8 cellular contexts compared by ENCODE assay signal in genomic region chr15:69468241-69469121, GRCh38. TPM values are rescaled to one million over a fixed set of nuclear protein-coding genes. Genes with fewer than 3 reads are reported as not detected.
A peak's percentile ranks its signal among the peaks of the same experiment; 100 is the strongest.
DNase-seq lines count a peak whose midpoint lies in the region; ATAC-seq and TF ChIP-seq lines count a peak whose summit lies in the region.

No MANE protein-coding gene starts in this region.

- no peak overlapping the region for H2AFZ ChIP-seq in HCT116 (ENCODE audit: low read depth, low read length, poor library complexity, severe bottlenecking)

- ATAC-seq in HCT116 (peak; percentile 56), left ventricle myocardium superior (no peak), HG03354 (IDR thresholded peaks at IDR 0.05; ENCODE audit: poor library complexity, severe bottlenecking, unreplicated experiment) (no peak)

- no peak overlapping the region for H3K4me3 ChIP-seq in HCT116 (replicated peaks in 1 of 2; ENCODE audit: low read depth in 1 of 2, low read length in 2 of 2)
- H3K4me3 ChIP-seq in epithelial cell of proximal tubule (ENCODE audit: low read depth, low read length): no peak overlapping the region

- no peak for TF ChIP-seq RAD21 in HCT116 (IDR thresholded peaks at IDR 0.05; ENCODE audit: low read depth)

- DNase-seq in HCT116 (ENCODE audit: low read depth, low spot score) (no peak), NCI-H526 (lab: John Stamatoyannopoulos, UW) (peak; percentile 30 to 57), epithelial cell of proximal tubule (ENCODE audit: low read depth) (peak; percentile 68), nucleus accumbens (lab: John Stamatoyannopoulos, UW) (no peak), left ventricle myocardium superior (no peak)
- peak; percentile 79 for DNase-seq in activated CD8-positive, alpha-beta memory T cell treated with anti-CD3 and anti-CD28 coated beads, Interleukin-2, amount 50 U/mL, for 1 hour (ENCODE audit: extremely low read depth)
- DNase-seq in stimulated activated CD4-positive, alpha-beta T cell treated with anti-CD3 and anti-CD28 coated beads, Interleukin-12 subunit alpha, Interleukin-12 subunit beta, amount 100 ng/mL, for 48 hours (ENCODE audit: low read depth in 2 of 3, low spot score in 1 of 3): peak; percentile 64 to 70 (median 69)

- peak overlapping the region; percentile 51; the same call in 1 of the 2 replicates for H3K4me2 ChIP-seq in HCT116 (ENCODE audit: low read length)

- TF ChIP-seq CTCF in HCT116 (IDR thresholded peaks at IDR 0.05 in 2 of 3, conservative IDR thresholded peaks at IDR 0.05 in 1 of 3; ENCODE audit: borderline replicate concordance in 1 of 3, insufficient read depth in 1 of 3, low read depth in 2 of 3, low read length in 2 of 3) (no peak), epithelial cell of proximal tubule (conservative IDR thresholded peaks at IDR 0.05; ENCODE audit: low read depth, low read length) (no peak)

- H3K4me1 ChIP-seq in HCT116 (ENCODE audit: control insufficient read depth in 1 of 2, insufficient read depth in 2 of 2, low read length in 2 of 2): peaks cover 0 to 34% of the 10 kb centered on the region in 2 experiments; a peak in 3 of 4 replicates

- H3K9me2 ChIP-seq in HCT116 (ENCODE audit: insufficient read depth): no peaks in the 10 kb centered on the region

- no peak overlapping the region for H3K9ac ChIP-seq in HCT116 (ENCODE audit: low read length)

- intact Hi-C loops in HCT116 (cut with micrococcal nuclease): no loop called here
- intact Hi-C loops in left ventricle myocardium superior (cut with micrococcal nuclease): no loop called here

- POLR2A ChIA-PET in HCT116 (lab: Charles Lee): no interaction called here

- no peak for TF ChIP-seq POLR2A in HCT116 (IDR thresholded peaks at IDR 0.05; ENCODE audit: borderline replicate concordance, extremely low read depth, insufficient read depth, insufficient read length)

- CTCF ChIA-PET in HCT116 (lab: Charles Lee): interaction anchor here (1.8 to 5.0 kb wide), 2 partner anchors 9 to 409 kb away, joined by 5 to 19 read pairs; no protein-coding TSS in a partner anchor

- H3K9me3 ChIP-seq in HCT116 (ENCODE audit: control insufficient read depth in 1 of 2, insufficient read depth in 1 of 2, low read depth in 1 of 2, low read length in 2 of 2): no peaks in the 10 kb centered on the region

- no peak overlapping the region for H3K27ac ChIP-seq in HCT116 (ENCODE audit: low read depth, low read length)

- H4K20me1 ChIP-seq in HCT116 (ENCODE audit: insufficient read depth): no peaks in the 10 kb centered on the region

- no peaks in the 10 kb centered on the region for H3K27me3 ChIP-seq in HCT116 (ENCODE audit: insufficient read depth, low read length)

- RAD21 ChIA-PET in HCT116 (lab: Charles Lee; ENCODE audit: low non-redundant PET in 1 of 2, low total read pairs in 2 of 2, uncharacterized antibody in 2 of 2, unreplicated experiment in 2 of 2): no interaction called here

- no peaks in the 10 kb centered on the region for H3K36me3 ChIP-seq in HCT116 (ENCODE audit: control insufficient read depth in 1 of 2, insufficient read depth in 2 of 2, low read length in 2 of 2)

- H3K79me2 ChIP-seq in HCT116 (ENCODE audit: insufficient read depth, low read length): no peaks in the 10 kb centered on the region

- BruUV-seq in HCT116 (replicated peaks; lab: Mats Ljungman, UMichigan): no TSS peak

TF ChIP-seq in HCT116, 20 proteins besides CTCF, POLR2A, EP300 and RAD21:
- no peak for TF ChIP-seq SP1 (IDR thresholded peaks at IDR 0.05; ENCODE audit: low read depth)
- 0 out of 2 replicates have a peak, but pooled peaks have one; percentile 22 for TF ChIP-seq FOSL1 (IDR thresholded peaks at IDR 0.05; ENCODE audit: low read depth)
- no peak for TF ChIP-seq MAX (IDR thresholded peaks at IDR 0.05)

RNA-seq across cellular contexts. Expression of gene RPLP1, which starts 15.9 kb away (rescaled TPM):
- total RNA-seq in HCT116 (2021; ENCODE audit: unreplicated experiment) (3,138 TPM), epithelial cell of proximal tubule (617 and 781 TPM in 2 replicates), left ventricle myocardium superior (1,143 TPM)
- polyA plus RNA-seq in HCT116 (2012): 3,494 and 5,245 TPM in 2 replicates

RNA-seq across cellular contexts. Expression of gene KIF23, which starts 54.3 kb away (rescaled TPM):
- total RNA-seq in HCT116 (2021; ENCODE audit: unreplicated experiment) (83.7 TPM), epithelial cell of proximal tubule (71.5 and 87.9 TPM in 2 replicates), left ventricle myocardium superior (0.45 TPM)
- 62.8 and 80.8 TPM in 2 replicates for polyA plus RNA-seq in HCT116 (2012)

Comparison
In these comparisons a context has a peak if more than half of its experiments do, and no peak if none do; other contexts are left out.
1. DNase-seq: peak in NCI-H526 (2 of 2), activated CD8-positive, alpha-beta memory T cell treated with anti-CD3 and anti-CD28 coated beads, Interleukin-2, amount 50 U/mL, for 1 hour (single experiment), epithelial cell of proximal tubule (single experiment) and stimulated activated CD4-positive, alpha-beta T cell treated with anti-CD3 and anti-CD28 coated beads, Interleukin-12 subunit alpha, Interleukin-12 subunit beta, amount 100 ng/mL, for 48 hours (3 of 3); none in HCT116 (single experiment), nucleus accumbens (0 of 56) and left ventricle myocardium superior (single experiment).
2. RNA of gene KIF23, which starts 54.3 kb away (total RNA-seq): 83.7 TPM in HCT116 (single experiment) and 71.5 to 87.9 TPM in epithelial cell of proximal tubule; 0.45 TPM in left ventricle myocardium superior (single experiment); every median in the first group is over 10 times any median in the second.